31 cellular contexts compared by ENCODE assay signal in the genomic region with DNA sequence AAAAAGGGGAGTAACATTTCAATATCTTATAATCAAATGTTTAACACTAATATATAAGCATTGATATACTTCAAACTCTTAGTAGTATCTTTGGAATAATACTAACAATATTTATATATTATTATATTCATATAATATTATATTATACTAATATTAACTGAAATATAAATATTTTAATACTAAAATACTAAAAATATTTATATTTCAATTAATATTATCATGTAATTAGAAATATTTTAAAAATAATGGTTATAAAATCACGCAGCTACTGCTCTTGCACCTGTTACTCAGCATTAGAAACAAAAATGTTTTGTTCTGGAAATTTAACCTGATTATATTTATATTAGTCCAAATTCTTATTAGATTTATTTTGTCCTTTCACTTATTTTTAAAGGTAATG. TPM values are rescaled to one million over a fixed set of nuclear protein-coding genes. Genes with fewer than 3 reads are reported as not detected.
"Had no signal": no experiment of that assay in that cellular context is flagged by ENCODE, and none has a peak within 500 bp of the region (broad histone marks: within the 10 kb centered on the region; RNA-seq: fewer than 3 reads in every experiment).

No MANE protein-coding gene starts in this region.

- H3K27ac ChIP-seq: ascending aorta, cardiac muscle cell, KMS-11, SJSA1 had no signal

- H3K36me3 ChIP-seq: ascending aorta, cardiac muscle cell, SJSA1 had no signal

- H3K9me3 ChIP-seq: ascending aorta, SK-N-SH had no signal

- H3K27ac Mint-ChIP-seq: activated B cell treated with CpG ODN at 0.5 μM for 24 hours; activated CD8-positive, alpha-beta T cell treated with anti-CD3 and anti-CD28 coated beads for 36 hours; activated naive CD8-positive, alpha-beta T cell treated with anti-CD3 and anti-CD28 coated beads for 36 hours; activated T-cell treated with anti-CD3 and anti-CD28 coated beads, Interleukin-2, amount 50 U/mL, for 72 hours; activated T-helper 17 cell treated with anti-CD3 and anti-CD28 coated beads, Interleukin-2, amount 50 U/mL, for 72 hours; T-helper 1 cell treated with Interleukin-12 subunit alpha and Interleukin-12 subunit beta and Interleukin-4 antibody, amounts not matched to agents 30 μg/mL and 1 μg/mL, for 36 hours; T-helper 2 cell treated with Interferon-gamma antibody and Interleukin-4, amounts not matched to agents 5 μg/mL and 100 μg/mL, for 36 hours had no signal

- H3K9me3 Mint-ChIP-seq: activated T-helper 17 cell treated with anti-CD3 and anti-CD28 coated beads, Interleukin-2, amount 50 U/mL, for 72 hours; central memory CD8-positive, alpha-beta T cell had no signal

- ATAC-seq: activated CD8-positive, alpha-beta T cell treated with anti-CD3 and anti-CD28 coated beads for 36 hours; activated T-cell treated with anti-CD3 and anti-CD28 coated beads, Interleukin-2, amount 50 U/mL, for 72 hours; activated T-helper 17 cell treated with anti-CD3 and anti-CD28 coated beads, Interleukin-2, amount 50 U/mL, for 72 hours; Panc1 had no signal

- H3K4me3 ChIP-seq: ascending aorta, cardiac muscle cell, SJSA1 had no signal

- H3K27me3 Mint-ChIP-seq: activated B cell treated with CpG ODN at 0.5 μM for 24 hours had no signal

- H3K9ac ChIP-seq: KMS-11, SK-N-SH had no signal

- DNase-seq: activated B cell treated with CpG ODN at 0.5 μM for 24 hours; activated CD4-positive, alpha-beta T cell treated with anti-CD3 and anti-CD28 coated beads for 4 hours; activated CD4-positive, CD25-positive, alpha-beta regulatory T cell treated with anti-CD3 and anti-CD28 coated beads, Interleukin-2, amount 50 U/mL, for 72 hours; activated CD8-positive, alpha-beta T cell treated with anti-CD3 and anti-CD28 coated beads for 36 hours; activated effector memory CD4-positive, alpha-beta T cell treated with anti-CD3 and anti-CD28 coated beads, Interleukin-2, amount 50 U/mL, for 16 hours; activated naive CD4-positive, alpha-beta T cell; activated naive CD4-positive, alpha-beta T cell treated with anti-CD3 and anti-CD28 coated beads, Interleukin-2, amount 50 U/mL, for 16 hours; activated naive CD8-positive, alpha-beta T cell treated with anti-CD3 and anti-CD28 coated beads for 36 hours; activated T-cell treated with anti-CD3 and anti-CD28 coated beads, Interleukin-2, amount 50 U/mL, for 1 hour; activated T-cell treated with anti-CD3 and anti-CD28 coated beads, Interleukin-2, amount 50 U/mL, for 72 hours; amygdala; NCI-H1092 treated with DMSO at 0.1 percent for 48 hours; NCI-H1417 treated with DMSO at 0.1 percent for 48 hours; NCI-H1694; NCI-H1930; NCI-H2081 treated with DMSO at 0.1 percent for 48 hours; NCI-H345; RPMI8226; SHP77 treated with DMSO at 0.1 percent for 48 hours; SK-N-SH had no signal

- H3K4me3 Mint-ChIP-seq: activated B cell treated with CpG ODN at 0.5 μM for 24 hours; activated CD8-positive, alpha-beta T cell treated with anti-CD3 and anti-CD28 coated beads for 36 hours; activated naive CD8-positive, alpha-beta T cell treated with anti-CD3 and anti-CD28 coated beads for 36 hours; activated T-cell treated with anti-CD3 and anti-CD28 coated beads, Interleukin-2, amount 50 U/mL, for 72 hours; central memory CD8-positive, alpha-beta T cell; T-helper 1 cell treated with Interleukin-12 subunit alpha and Interleukin-12 subunit beta and Interleukin-4 antibody, amounts not matched to agents 30 μg/mL and 1 μg/mL, for 36 hours; T-helper 2 cell treated with Interferon-gamma antibody and Interleukin-4, amounts not matched to agents 5 μg/mL and 100 μg/mL, for 36 hours had no signal

RNA-seq across cellular contexts. Expression of gene ATP8B4, which starts 12.6 kb away (rescaled TPM):
- total RNA-seq: chondrocyte had no signal

RNA-seq across cellular contexts. Expression of gene SLC27A2, which starts 50.4 kb away (rescaled TPM):
- total RNA-seq: ascending aorta, cardiac muscle cell, chondrocyte, LHCN-M2 had no signal
- polyA plus RNA-seq: cardiac muscle cell had no signal
